In genomic region chr20:49118307-49118706, GRCh38 we compare ENCODE assay signal across 23 cellular contexts.
DNase-seq lines count a peak whose midpoint lies in the region; ATAC-seq and TF ChIP-seq lines count a peak whose summit lies in the region.
"Had no signal": no experiment of that assay in that cellular context is flagged by ENCODE, and none has a peak within 500 bp of the region (broad histone marks: within the 10 kb centered on the region; RNA-seq: fewer than 3 reads in every experiment).

No MANE protein-coding gene starts in this region.

- H3K36me3 Mint-ChIP-seq in activated naive CD4-positive, alpha-beta T cell treated with anti-CD3 and anti-CD28 coated beads, Interleukin-2, amount 50 U/mL, for 72 hours, result peaks cover 17 to 33% of the 10 kb centered on the region in 2 donors
- H3K36me3 Mint-ChIP-seq in Caco-2 (ENCODE audit: insufficient read depth, unreplicated experiment) (peaks cover 95% of the 10 kb centered on the region), progenitor cell of endocrine pancreas (ENCODE audit: insufficient read depth) (peaks cover 43% of the 10 kb centered on the region), osteocyte (ENCODE audit: unreplicated experiment) (peaks cover 51% of the 10 kb centered on the region)

- H3K27me3 Mint-ChIP-seq in Caco-2 (ENCODE audit: insufficient read depth, unreplicated experiment) (no peaks in the 10 kb centered on the region), progenitor cell of endocrine pancreas (no peaks in the 10 kb centered on the region), osteocyte (ENCODE audit: unreplicated experiment) (no peaks in the 10 kb centered on the region)
- H3K27me3 Mint-ChIP-seq: B cell, IgD-negative memory B cell had no signal

- H3K9me3 Mint-ChIP-seq in activated naive CD4-positive, alpha-beta T cell treated with anti-CD3 and anti-CD28 coated beads, Interleukin-2, amount 50 U/mL, for 72 hours, result no peaks in the 10 kb centered on the region
- no peaks in the 10 kb centered on the region for H3K9me3 Mint-ChIP-seq in Caco-2 (ENCODE audit: unreplicated experiment)
- H3K9me3 Mint-ChIP-seq in progenitor cell of endocrine pancreas (ENCODE audit: low read depth), result no peaks in the 10 kb centered on the region
- H3K9me3 Mint-ChIP-seq in osteocyte (ENCODE audit: unreplicated experiment), result no peaks in the 10 kb centered on the region
- H3K9me3 Mint-ChIP-seq: IgD-negative memory B cell had no signal

- H3K4me1 Mint-ChIP-seq in Caco-2 (ENCODE audit: low read depth, unreplicated experiment) (no peaks in the 10 kb centered on the region), progenitor cell of endocrine pancreas (ENCODE audit: low read depth) (peaks cover 8% of the 10 kb centered on the region), osteocyte (ENCODE audit: unreplicated experiment) (peaks cover under 1% of the 10 kb centered on the region)
- H3K4me1 Mint-ChIP-seq: B cell had no signal

- H3K27ac Mint-ChIP-seq in activated naive CD4-positive, alpha-beta T cell treated with anti-CD3 and anti-CD28 coated beads, Interleukin-2, amount 50 U/mL, for 72 hours, result peak overlapping the region; percentile 0 to 61
- H3K27ac Mint-ChIP-seq in Caco-2 (ENCODE audit: unreplicated experiment) (peak overlapping the region; percentile 14), progenitor cell of endocrine pancreas (peak overlapping the region; percentile 76), osteocyte (ENCODE audit: unreplicated experiment) (no peak overlapping the region)
- H3K27ac Mint-ChIP-seq: B cell had no signal

- H3K27me3 ChIP-seq in Caco-2 (replicated peaks; ENCODE audit: control insufficient read depth, insufficient read depth, low read length) (no peaks in the 10 kb centered on the region), HAP-1 (ENCODE audit: low read depth) (no peaks in the 10 kb centered on the region)
- H3K27me3 ChIP-seq: SJCRH30 had no signal

- ATAC-seq in activated naive CD4-positive, alpha-beta T cell treated with anti-CD3 and anti-CD28 coated beads, Interleukin-2, amount 50 U/mL, for 72 hours, result no peak
- no peak for ATAC-seq in HG03095 (IDR thresholded peaks at IDR 0.05; ENCODE audit: unreplicated experiment)
- ATAC-seq: HCT116, Right ventricle myocardium inferior had no signal

- H3K27ac ChIP-seq in coronary artery, result no peak overlapping the region
- H3K27ac ChIP-seq: C4-2B, KMS-11, PC-9, SJCRH30 had no signal

- intact Hi-C loops in Caco-2 (cut with micrococcal nuclease; ENCODE audit: unreplicated experiment), result no loop called here

- H3K4me1 ChIP-seq in Caco-2 (no peaks in the 10 kb centered on the region), HAP-1 (no peaks in the 10 kb centered on the region)
- H3K4me1 ChIP-seq: SJCRH30 had no signal

- H3K4me3 Mint-ChIP-seq in Caco-2 (ENCODE audit: unreplicated experiment) (no peak overlapping the region), progenitor cell of endocrine pancreas (ENCODE audit: low read depth) (no peak overlapping the region), osteocyte (ENCODE audit: unreplicated experiment) (no peak overlapping the region)
- H3K4me3 Mint-ChIP-seq: B cell, IgD-negative memory B cell had no signal

- in situ Hi-C loops in HAP-1 (cut with MboI; ENCODE audit: low sequenced_read_pairs), result no loop called here

- no peak for TF ChIP-seq CTCF in Caco-2 (IDR thresholded peaks at IDR 0.05; ENCODE audit: insufficient read depth in 1 of 2, low read depth in 1 of 2, low read length in 1 of 2, severe bottlenecking in 1 of 2, unreplicated experiment in 1 of 2)
- no peak for TF ChIP-seq CTCF in coronary artery (IDR thresholded peaks at IDR 0.05)
- no peak for TF ChIP-seq CTCF in progenitor cell of endocrine pancreas (IDR thresholded peaks at IDR 0.05; ENCODE audit: unreplicated experiment)
- TF ChIP-seq CTCF in osteocyte (IDR thresholded peaks at IDR 0.05), result no peak

- DNase-seq in activated naive CD4-positive, alpha-beta T cell treated with anti-CD3 and anti-CD28 coated beads, Interleukin-2, amount 50 U/mL, for 72 hours (ENCODE audit: low spot score in 2 of 2), result no peak
- no peak for DNase-seq in activated naive CD4-positive, alpha-beta T cell treated with anti-CD3 and anti-CD28 coated beads, Interleukin-2, amount 50 U/mL, for 16 hours
- DNase-seq in Caco-2 (no peak), coronary artery (ENCODE audit: low spot score) (peak; percentile 24), progenitor cell of endocrine pancreas (ENCODE audit: low spot score, unreplicated experiment) (no peak), HAP-1 (ENCODE audit: low spot score in 2 of 2) (no peak), osteocyte (ENCODE audit: extremely low spot score, unreplicated experiment) (no peak)
- DNase-seq: DMS153, DND-41, GOT3, MM.1S, NCI-H2029, NCI-H446 treated with DMSO at 0.1 percent for 48 hours, NCI-H526 treated with DMSO at 0.1 percent for 48 hours, SJCRH30 had no signal

- CTCF ChIA-PET in Caco-2 (lab: Charles Lee), result no interaction called here

- H3K36me3 ChIP-seq in Caco-2 (ENCODE audit: control insufficient read depth, insufficient read depth, low read length) (peaks cover 14% of the 10 kb centered on the region), HAP-1 (replicated peaks) (peaks cover 80% of the 10 kb centered on the region)

- H3K4me3 ChIP-seq in Caco-2 (ENCODE audit: low read depth, low read length), result no peak overlapping the region
- no peak overlapping the region for H3K4me3 ChIP-seq in coronary artery
- no peak overlapping the region for H3K4me3 ChIP-seq in HAP-1
- H3K4me3 ChIP-seq: PC-9, SJCRH30 had no signal

- BruUV-seq in Caco-2 (replicated peaks; lab: Mats Ljungman, UMichigan), result no TSS peak

- H3K9me3 ChIP-seq in Caco-2 (no peaks in the 10 kb centered on the region), HAP-1 (no peaks in the 10 kb centered on the region)
- H3K9me3 ChIP-seq: SJCRH30 had no signal

- POLR2A ChIA-PET in Caco-2 (lab: Charles Lee), result no interaction called here
